ENCODE assay signal across 8 cellular contexts in the genomic region with DNA sequence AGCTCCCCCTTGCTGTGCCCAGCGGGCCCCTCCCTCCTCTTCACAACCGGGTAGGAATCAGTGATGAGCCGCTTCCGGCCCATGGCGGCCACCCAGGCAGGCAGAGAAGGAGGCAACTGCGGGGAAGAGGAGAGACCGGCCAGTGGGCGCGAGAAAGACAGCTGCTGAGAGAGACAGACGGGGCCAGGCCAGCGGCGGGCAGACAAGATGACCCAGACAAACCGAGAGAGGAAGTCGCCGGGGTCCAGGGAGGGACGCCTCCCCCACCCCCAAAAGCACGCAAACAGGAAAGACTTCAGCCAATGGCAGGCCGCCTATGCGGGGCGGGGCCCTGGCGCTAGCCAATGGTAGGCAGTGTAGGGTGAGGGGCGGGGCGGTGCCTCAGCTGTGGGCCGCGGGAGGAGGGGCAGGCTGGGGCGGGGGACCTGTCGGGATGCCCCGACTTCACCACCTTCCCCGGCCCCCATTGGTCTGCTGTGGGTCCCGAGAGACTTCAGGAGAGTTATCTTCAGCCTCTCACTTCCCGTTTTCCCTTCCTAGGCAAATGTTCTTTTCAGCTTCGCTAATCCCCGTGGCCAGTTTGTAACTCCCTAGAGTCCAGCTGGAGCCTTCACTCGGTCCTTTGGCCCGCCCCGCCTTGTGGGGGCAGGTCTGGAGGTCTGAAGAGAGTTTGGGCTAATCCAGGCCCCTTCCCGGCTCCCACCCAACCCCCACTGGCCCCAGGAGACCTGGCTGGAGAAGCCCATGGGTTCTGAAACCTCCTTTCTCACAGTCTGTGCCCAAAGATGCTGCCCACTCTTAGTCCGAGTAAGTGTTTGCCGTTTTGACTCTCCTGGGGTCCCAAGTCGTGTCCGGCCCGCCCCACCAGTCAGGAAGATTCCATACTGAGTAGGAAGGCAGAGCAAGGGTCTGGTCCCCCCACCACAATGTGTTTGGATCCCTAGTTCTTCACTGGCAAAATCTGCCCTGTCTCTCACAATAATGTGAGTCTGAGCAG. TPM values are rescaled to one million over a fixed set of nuclear protein-coding genes. Genes with fewer than 3 reads are reported as not detected.
DNase-seq lines count a peak whose midpoint lies in the region; ATAC-seq, FAIRE-seq and TF ChIP-seq lines count a peak whose summit lies in the region.

Gene POLD4, minus strand, starts transcription at position 230 of the 997 bp plus-strand sequence. Its CDS starts 147 bp downstream, at position 83.

- intact Hi-C loops in T-helper 2 cell treated with Interferon-gamma antibody and Interleukin-4, amounts not matched to agents 100 ng/mL and 5 ng/mL, for 36 hours (cut with micrococcal nuclease), result loop anchor here (1.0 to 2.0 kb wide), 4 partner anchors 37 to 253 kb away; partner anchors contain the start of genes AIP, CDK2AP2 and NDUFV1
- intact Hi-C loops in right cardiac atrium (cut with DNase I), result loop anchor here in 1 of 4 donors (5.0 kb wide), 1 partner anchor 39 kb away; the partner anchor contains the start of gene RAD9A
- intact Hi-C loops in uterus (cut with DNase I; ENCODE audit: low total_unique reads), result no loop called here

- TF ChIP-seq CTCF in uterus (IDR thresholded peaks at IDR 0.05), result peak in 3 of 4 experiments; percentile 2 to 9 (median 5)

- peak; percentile 96 for DNase-seq in GM18507 (ENCODE audit: extremely low spot score, insufficient read length, low read depth)
- peak; percentile 74 to 86 for DNase-seq in NCI-H1930 (lab: John Stamatoyannopoulos, UW)
- peak; percentile 84 to 98 (median 95) for DNase-seq in anterior cingulate cortex (lab: John Stamatoyannopoulos, UW)
- peak; percentile 99 to 100 (median 100) for DNase-seq in right cardiac atrium
- DNase-seq in putamen (ENCODE audit: low spot score), result peak; percentile 96
- peak; percentile 99 for DNase-seq in uterus

- H3K4me3 ChIP-seq in right cardiac atrium (ENCODE audit: low read length), result peak within 1 kb of the TSS; percentile 62
- H3K4me3 ChIP-seq in uterus, result peak within 1 kb of the TSS; percentile 67 to 77

- peak within 1 kb of the TSS; percentile 97 for H3K27ac ChIP-seq in right cardiac atrium (ENCODE audit: low read length)
- H3K27ac ChIP-seq in uterus, result peak within 1 kb of the TSS; percentile 97 to 99

- H3K9me3 ChIP-seq in right cardiac atrium (ENCODE audit: control insufficient read depth, low read length), result no peaks in the 10 kb centered on the region
- H3K9me3 ChIP-seq in uterus, result no peaks in the 10 kb centered on the region

- ATAC-seq in HG02973 (IDR thresholded peaks at IDR 0.05; ENCODE audit: unreplicated experiment) (peak; percentile 58), right cardiac atrium (peak; percentile 91 to 93)

- H3K27me3 ChIP-seq in right cardiac atrium (ENCODE audit: control insufficient read depth, insufficient read depth) (no peaks in the 10 kb centered on the region), uterus (no peaks in the 10 kb centered on the region)

- peak; percentile 66 to 88 for TF ChIP-seq POLR2A in uterus (IDR thresholded peaks at IDR 0.05)

- H3K36me3 ChIP-seq in uterus, result no peaks in the 10 kb centered on the region

- peak; percentile 87 for FAIRE-seq in GM18507 (lab: Jason Lieb, UNC)

- H3K4me1 ChIP-seq in right cardiac atrium (ENCODE audit: control insufficient read depth, insufficient read depth, low read length), result peaks cover 29% of the 10 kb centered on the region
- peaks cover 31 to 42% of the 10 kb centered on the region in 2 donors for H3K4me1 ChIP-seq in uterus

- 1% methylated on average over 42 of the region's 42 CpGs for WGBS in right cardiac atrium

RNA-seq across cellular contexts. Expression of gene POLD4, which starts in this region (rescaled TPM):
- total RNA-seq in T-helper 2 cell treated with Interferon-gamma antibody and Interleukin-4, amounts not matched to agents 100 ng/mL and 5 ng/mL, for 36 hours, result 48.0 and 52.8 TPM in 2 replicates
- 10 to 100 TPM; 53.8 to 86.6 (median 65.3) TPM for total RNA-seq in right cardiac atrium
- 124 TPM for polyA plus RNA-seq in right cardiac atrium
- 10 to 100 TPM in 3 of 4 donors, 1 to 10 TPM in 1; 8.7 to 65.6 (median 31.3) TPM for total RNA-seq in uterus

Comparison
In these comparisons a context has a peak if more than half of its experiments do, and no peak if none do; other contexts are left out.
1. Peak in every context shown above with its lines: DNase-seq, ATAC-seq, H3K4me3 ChIP-seq and H3K27ac ChIP-seq.